ENCODE assay signal across 12 cellular contexts in the genomic region with DNA sequence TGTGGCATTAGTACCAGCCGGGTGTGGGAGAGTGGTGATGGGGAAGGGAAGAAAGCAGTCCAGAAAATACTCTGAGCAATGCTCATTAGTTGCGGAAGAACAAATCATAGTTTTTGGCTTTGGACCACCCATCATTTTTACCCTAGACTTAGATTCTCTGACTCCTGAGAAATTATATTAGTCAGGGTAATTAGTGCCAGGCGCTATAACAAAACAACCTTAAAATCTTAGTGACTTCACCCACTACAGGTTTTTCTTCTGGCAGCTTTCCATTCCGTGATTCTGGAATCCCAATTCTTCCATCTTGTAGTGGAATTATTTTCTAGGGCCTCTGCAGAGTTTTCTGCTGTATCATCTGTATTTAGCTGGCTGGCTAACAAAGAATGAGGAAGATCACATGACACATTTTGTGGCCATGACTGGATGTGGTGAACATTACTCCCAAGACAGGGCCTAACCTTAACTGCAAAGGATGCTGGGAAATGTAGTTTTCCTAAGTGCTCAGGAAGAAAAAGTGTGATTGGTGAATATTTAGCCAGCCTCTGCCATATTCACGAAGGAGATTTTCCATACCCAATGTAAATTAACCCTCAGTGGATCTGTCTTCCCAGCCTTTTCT.
DNase-seq lines count a peak whose midpoint lies in the region; TF ChIP-seq lines count a peak whose summit lies in the region.
"Had no signal": no experiment of that assay in that cellular context is flagged by ENCODE, and none has a peak within 500 bp of the region (broad histone marks: within the 10 kb centered on the region; RNA-seq: fewer than 3 reads in every experiment).

No MANE protein-coding gene starts in this region.

- H3K27ac ChIP-seq in neuronal stem cell (replicated peaks; ENCODE audit: low read length) (no peak overlapping the region), H9 (ENCODE audit: insufficient read length, low read depth, low read length) (no peak overlapping the region)
- H3K27ac ChIP-seq: 22Rv1, heart right ventricle, VCaP had no signal

- no peak overlapping the region for H3K27ac Mint-ChIP-seq in H9

- H2BK15ac ChIP-seq in neuronal stem cell (ENCODE audit: low read length) (no peak overlapping the region), H9 (ENCODE audit: low read depth, low read length) (no peak overlapping the region)

- H3K4me2 ChIP-seq in neuronal stem cell (ENCODE audit: insufficient read depth, low read length, poor library complexity, severe bottlenecking) (no peak overlapping the region), H9 (ENCODE audit: insufficient read depth, insufficient read length, low read length) (no peak overlapping the region)

- no peak overlapping the region for H3T11ph ChIP-seq in H9 (ENCODE audit: low read length)

- DNase-seq in DMS 273 (lab: John Stamatoyannopoulos, UW; ENCODE audit: unreplicated experiment) (peak; percentile 32), DMS 273 treated with DMSO at 0.1 percent for 48 hours (lab: John Stamatoyannopoulos, UW) (no peak), NCI-H226 (peak; percentile 38), cardiac fibroblast (ENCODE audit: low read depth in 2 of 2) (peak; percentile 47 to 88), neuronal stem cell (ENCODE audit: low spot score) (no peak), NCI-H774 (lab: John Stamatoyannopoulos, UW) (no peak), H9 (no peak), NCI-H1930 (lab: John Stamatoyannopoulos, UW) (no peak)
- DNase-seq: heart right ventricle, NCI-H187 treated with DMSO at 0.1 percent for 48 hours had no signal

- no peaks in the 10 kb centered on the region for H3K27me3 ChIP-seq in neuronal stem cell (ENCODE audit: control insufficient read depth in 3 of 3, insufficient read depth in 3 of 3, low read depth in 1 of 3, low read length in 3 of 3)
- no peaks in the 10 kb centered on the region for H3K27me3 ChIP-seq in H9 (ENCODE audit: insufficient read depth, low read length)
- H3K27me3 ChIP-seq: heart right ventricle had no signal

- H4K5ac ChIP-seq in H9 (ENCODE audit: insufficient read length, low read depth, low read length) = no peak overlapping the region

- H3K9ac ChIP-seq in neuronal stem cell (ENCODE audit: low read depth, low read length, poor library complexity) (no peak overlapping the region), H9 (ENCODE audit: extremely low read depth, insufficient read length, low read length) (no peak overlapping the region)

- H3K23me2 ChIP-seq in H9 (ENCODE audit: insufficient read length, low read depth, low read length, poor library complexity, severe bottlenecking) = no peaks in the 10 kb centered on the region

- no peak overlapping the region for H2BK120ac ChIP-seq in neuronal stem cell (ENCODE audit: low read depth, low read length)
- H2BK120ac ChIP-seq in H9 (ENCODE audit: low read depth, low read length, poor library complexity, severe bottlenecking) = no peak overlapping the region

- no peak overlapping the region for H3K4me3 Mint-ChIP-seq in H9

- H4K8ac ChIP-seq in neuronal stem cell (ENCODE audit: low read depth, low read length) (no peak overlapping the region), H9 (replicated peaks; ENCODE audit: insufficient read length, low read depth, low read length) (no peak overlapping the region)

- no peak overlapping the region for H3K4ac ChIP-seq in neuronal stem cell (ENCODE audit: low read length)
- no peak overlapping the region for H3K4ac ChIP-seq in H9 (ENCODE audit: low read depth, low read length)

- no CpG with 5 or more reads among the region's 5 CpGs for WGBS in neuronal stem cell (ENCODE audit: extremely low coverage in 2 of 2, insufficient read length in 2 of 2, insufficient replicate concordance in 1 of 2), 2 donors
- WGBS in H9 (ENCODE audit: extremely low coverage, insufficient read length, low lambda C conversion rate) = no CpG with 5 or more reads among the region's 5 CpGs

- no peak overlapping the region for H2BK5ac ChIP-seq in neuronal stem cell (ENCODE audit: low read length)
- H2BK5ac ChIP-seq in H9 (ENCODE audit: insufficient read length, low read length) = no peak overlapping the region

- H3K18ac ChIP-seq in neuronal stem cell (ENCODE audit: low read length) (no peak overlapping the region), H9 (ENCODE audit: insufficient read length, low read depth, low read length) (no peak overlapping the region)

- H2AK5ac ChIP-seq in neuronal stem cell (ENCODE audit: low read depth, low read length) = no peak overlapping the region
- no peak overlapping the region for H2AK5ac ChIP-seq in H9 (ENCODE audit: insufficient read length, low read length)

- no peak overlapping the region for H3K4me3 ChIP-seq in cardiac fibroblast (replicated peaks in 1 of 2; ENCODE audit: low read depth in 2 of 2, low read length in 2 of 2)
- no peak overlapping the region for H3K4me3 ChIP-seq in neuronal stem cell (ENCODE audit: low read length in 2 of 2)
- H3K4me3 ChIP-seq: heart right ventricle had no signal

- H3K79me1 ChIP-seq in neuronal stem cell (ENCODE audit: low read depth, low read length) (no peaks in the 10 kb centered on the region), H9 (ENCODE audit: insufficient read depth, low read depth, low read length, poor library complexity, severe bottlenecking) (no peaks in the 10 kb centered on the region)

- H3K4me1 Mint-ChIP-seq in H9 = peaks cover 0 to 5% of the 10 kb centered on the region in 2 experiments; a peak in 1 of 4 replicates

- H3K4me1 ChIP-seq in neuronal stem cell (ENCODE audit: control insufficient read depth in 2 of 2, insufficient read depth in 1 of 2, low read depth in 1 of 2, low read length in 2 of 2) (peaks cover 0 to 2% of the 10 kb centered on the region in 2 donors), H9 (ENCODE audit: insufficient read depth, low read length) (no peaks in the 10 kb centered on the region)
- H3K4me1 ChIP-seq: heart right ventricle had no signal

- no peaks in the 10 kb centered on the region for H3K79me2 ChIP-seq in H9 (ENCODE audit: insufficient read depth, low read length)

- H2BK20ac ChIP-seq in H9 (ENCODE audit: low read depth, low read length, poor library complexity, severe bottlenecking) = no peak overlapping the region

- H2BK12ac ChIP-seq in neuronal stem cell (ENCODE audit: low read length) = no peak overlapping the region
- no peak overlapping the region for H2BK12ac ChIP-seq in H9 (ENCODE audit: insufficient read length, low read depth, low read length)

- H4K20me1 ChIP-seq in H9 (ENCODE audit: control insufficient read depth, insufficient read depth, insufficient read length) = no peaks in the 10 kb centered on the region

- H3K36me3 ChIP-seq in neuronal stem cell (replicated peaks in 1 of 2; ENCODE audit: control insufficient read depth in 2 of 2, insufficient read depth in 2 of 2, low read length in 2 of 2) = no peaks in the 10 kb centered on the region
- H3K36me3 ChIP-seq: heart right ventricle had no signal

- H3K23ac ChIP-seq in neuronal stem cell (ENCODE audit: low read depth, low read length, poor library complexity) (no peak overlapping the region), H9 (ENCODE audit: insufficient read length, low read depth, low read length) (no peak overlapping the region)

- H2AFZ ChIP-seq in neuronal stem cell (ENCODE audit: low read length) (peak overlapping the region; percentile 75), H9 (ENCODE audit: low read length) (no peak overlapping the region)

- H3K56ac ChIP-seq in H9 (ENCODE audit: insufficient read length, low read depth, low read length) = no peak overlapping the region

- peaks cover 0 to 5% of the 10 kb centered on the region in 2 experiments; a peak in 1 of 5 replicates for H3K9me3 Mint-ChIP-seq in H9

- H3K36me3 Mint-ChIP-seq in H9 (ENCODE audit: insufficient read depth in 1 of 3, low read depth in 3 of 3) = peaks cover 0 to 11% (median 2%) of the 10 kb centered on the region in 3 experiments; a peak in 1 of 7 replicates

- peaks cover 0 to 6% of the 10 kb centered on the region in 2 donors for H3K9me3 ChIP-seq in neuronal stem cell (replicated peaks in 1 of 2; ENCODE audit: control insufficient read depth in 2 of 2, insufficient read depth in 1 of 2, low read depth in 1 of 2, low read length in 2 of 2)
- H3K9me3 ChIP-seq in H9 (ENCODE audit: control insufficient read depth, low read depth, low read length) = no peaks in the 10 kb centered on the region

- TF ChIP-seq CTCF in cardiac fibroblast (IDR thresholded peaks at IDR 0.05; ENCODE audit: low read depth, low read length) = no peak
- no peak for TF ChIP-seq CTCF in H9 (conservative IDR thresholded peaks at IDR 0.05)

- H4K91ac ChIP-seq in neuronal stem cell (ENCODE audit: low read depth, low read length, poor library complexity) (no peak overlapping the region), H9 (ENCODE audit: insufficient read length, low read depth, low read length) (no peak overlapping the region)

- H3K14ac ChIP-seq in neuronal stem cell (ENCODE audit: low read length) = no peak overlapping the region
- H3K14ac ChIP-seq in H9 (ENCODE audit: insufficient read depth, low read length) = no peak overlapping the region

- H3K27me3 Mint-ChIP-seq in H9 (ENCODE audit: low read depth) = no peaks in the 10 kb centered on the region

Comparison
In these comparisons a context has a peak if more than half of its experiments do, and no peak if none do; other contexts are left out.
1. DNase-seq: peak in DMS 273 (single experiment), NCI-H226 (single experiment) and cardiac fibroblast (2 of 2); none in DMS 273 treated with DMSO at 0.1 percent for 48 hours (single experiment), neuronal stem cell (single experiment), NCI-H774 (single experiment), H9 (single experiment) and NCI-H1930 (0 of 2).